ENCODE assay signal across 21 cellular contexts in the genomic region with DNA sequence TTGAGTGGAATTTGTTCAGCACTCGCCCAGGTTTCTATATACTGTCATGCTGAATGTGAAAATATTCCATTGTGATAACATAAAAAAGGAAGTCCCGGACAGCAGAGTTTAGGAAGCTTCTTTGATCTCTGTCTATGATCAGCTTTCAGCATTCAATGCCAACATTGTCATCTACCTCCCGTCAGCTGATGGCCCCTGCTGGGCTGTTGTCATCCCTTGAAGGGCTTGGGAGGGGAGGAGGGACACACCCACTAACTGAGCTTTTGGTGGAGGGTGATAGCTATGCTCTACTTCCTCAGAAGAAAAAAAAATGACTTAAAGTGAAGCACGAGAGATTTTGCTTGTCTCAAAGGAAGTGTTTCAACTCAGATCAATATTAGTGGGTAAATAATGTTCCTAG. TPM values are rescaled to one million over a fixed set of nuclear protein-coding genes. Genes with fewer than 3 reads are reported as not detected.
DNase-seq lines count a peak whose midpoint lies in the region; ATAC-seq, FAIRE-seq and TF ChIP-seq lines count a peak whose summit lies in the region.
"Had no signal": no experiment of that assay in that cellular context is flagged by ENCODE, and none has a peak within 500 bp of the region (broad histone marks: within the 10 kb centered on the region; RNA-seq: fewer than 3 reads in every experiment).

No MANE protein-coding gene starts in this region.

- H4K20me1 ChIP-seq in GM23338 (replicated peaks; ENCODE audit: insufficient read depth) = no peaks in the 10 kb centered on the region

- POLR2A ChIA-PET in CD4-positive, alpha-beta T cell (lab: Charles Lee) = interaction anchor here (0.7 to 1.8 kb wide), 6 partner anchors 9 to 122 kb away, joined by 3 to 9 read pairs (median 4); partner anchors contain the start of gene KRT1
- POLR2A ChIA-PET in T-cell (lab: Charles Lee) = no interaction called here

- 49 to 74% methylated on average over 2 to 4 of the region's 4 CpGs for WGBS in endodermal cell (ENCODE audit: insufficient coverage in 1 of 2, insufficient read length in 1 of 2), 2 experiments
- WGBS in stomach, 5 donors = 34 to 56% (median 50%) methylated on average over 4 of the region's 4 CpGs

- CTCF ChIA-PET in CD4-positive, alpha-beta T cell (lab: Charles Lee) = no interaction called here
- CTCF ChIA-PET in T-cell (lab: Charles Lee) = interaction anchor here in 1 of 2 donors (0.7 kb wide), 1 partner anchor 97 kb away, joined by 3 read pairs; no protein-coding TSS in a partner anchor

- no peaks in the 10 kb centered on the region for H3K9me2 ChIP-seq in GM23338 (ENCODE audit: insufficient read depth)

- H3K9me3 ChIP-seq in CD4-positive, alpha-beta T cell (ENCODE audit: control insufficient read depth, low read length) = no peaks in the 10 kb centered on the region
- no peaks in the 10 kb centered on the region for H3K9me3 ChIP-seq in endodermal cell (ENCODE audit: control insufficient read depth, low read length)
- H3K9me3 ChIP-seq in stomach = no peaks in the 10 kb centered on the region
- H3K9me3 ChIP-seq: Caco-2 had no signal

- no peak overlapping the region for H3K4me2 ChIP-seq in GM23338

- no peak overlapping the region for H3K27ac ChIP-seq in CD4-positive, alpha-beta T cell (ENCODE audit: low read depth, low read length)
- no peak overlapping the region for H3K27ac ChIP-seq in GM23338 (ENCODE audit: low read depth)
- H3K27ac ChIP-seq in endodermal cell (ENCODE audit: low read depth, low read length) = no peak overlapping the region
- no peak overlapping the region for H3K27ac ChIP-seq in stomach

- peak in 3 of 10 experiments; percentile 12 to 42 (median 12) for DNase-seq in CD4-positive, alpha-beta T cell
- DNase-seq in GM23338 (ENCODE audit: low spot score) (peak; percentile 27), T-cell (peak in 6 of 34 experiments; percentile 10 to 42 (median 21)), foreskin melanocyte (peak; percentile 2), endodermal cell (no peak), COLO668 (lab: John Stamatoyannopoulos, UW; ENCODE audit: unreplicated experiment) (no peak), stomach (no peak), RCC 7860 (ENCODE audit: low spot score) (no peak)
- DNase-seq: C1 segment of cervical spinal cord; Caco-2; HCEC 1CT; KBM-7; NCI-H1105 treated with DMSO at 0.1 percent for 48 hours; NCI-H1694; NCI-H2081 treated with DMSO at 0.1 percent for 48 hours; NCI-H446; NCI-H526 treated with DMSO at 0.1 percent for 48 hours; NK-92 treated with Interleukin-12 subunit alpha and Interleukin-12 subunit beta, amount 100 ng/mL, for 24 hours; SHP77 treated with DMSO at 0.1 percent for 48 hours had no signal

- H3K27me3 ChIP-seq in CD4-positive, alpha-beta T cell (ENCODE audit: control insufficient read depth, insufficient read depth, low read length) = no peaks in the 10 kb centered on the region
- H3K27me3 ChIP-seq in GM23338 (ENCODE audit: insufficient read depth) = peaks cover 9% of the 10 kb centered on the region
- H3K27me3 ChIP-seq in endodermal cell (ENCODE audit: control insufficient read depth, insufficient read depth, low read length, poor library complexity, severe bottlenecking) = peaks cover 20% of the 10 kb centered on the region
- H3K27me3 ChIP-seq in stomach = peaks cover 0 to 48% (median 10%) of the 10 kb centered on the region in 3 donors

- no peak overlapping the region for H2AFZ ChIP-seq in GM23338

- H3K4me1 ChIP-seq in GM23338 (ENCODE audit: insufficient read depth) (no peaks in the 10 kb centered on the region), endodermal cell (ENCODE audit: control insufficient read depth, insufficient read depth, low read length) (no peaks in the 10 kb centered on the region), stomach (no peaks in the 10 kb centered on the region)
- H3K4me1 ChIP-seq: Caco-2 had no signal

- H3F3A ChIP-seq in GM23338 (replicated peaks; ENCODE audit: low read depth) = no peaks in the 10 kb centered on the region

- H3K4me1 Mint-ChIP-seq in CD4-positive, alpha-beta T cell (ENCODE audit: low read depth) = peaks cover 45% of the 10 kb centered on the region
- peaks cover 6% of the 10 kb centered on the region; the same call in 2 of the 3 replicates for H3K4me1 Mint-ChIP-seq in GM23338
- H3K4me1 Mint-ChIP-seq in T-cell = peaks cover 19 to 24% (median 22%) of the 10 kb centered on the region in 3 donors
- peaks cover 4% of the 10 kb centered on the region for H3K4me1 Mint-ChIP-seq in endodermal cell

- FAIRE-seq in RCC 7860 (lab: Jason Lieb, UNC) = no peak
- FAIRE-seq: G401.6 had no signal

- H3K4me3 ChIP-seq in GM23338 (no peak overlapping the region), endodermal cell (ENCODE audit: low read length) (no peak overlapping the region), stomach (no peak overlapping the region)

- H3K36me3 Mint-ChIP-seq in CD4-positive, alpha-beta T cell (ENCODE audit: low read depth) = no peaks in the 10 kb centered on the region
- H3K36me3 Mint-ChIP-seq in GM23338 (ENCODE audit: low read depth) (no peaks in the 10 kb centered on the region), T-cell (no peaks in the 10 kb centered on the region), endodermal cell (ENCODE audit: low read depth) (no peaks in the 10 kb centered on the region)

- TF ChIP-seq EP300 in stomach (IDR thresholded peaks at IDR 0.05) = no peak

- H3K27ac Mint-ChIP-seq in CD4-positive, alpha-beta T cell = peak overlapping the region; percentile 78
- H3K27ac Mint-ChIP-seq in GM23338 (no peak overlapping the region), T-cell (peak overlapping the region; percentile 54 to 63), endodermal cell (no peak overlapping the region)

- H3K9ac ChIP-seq in endodermal cell (ENCODE audit: extremely low read depth, low read length, poor library complexity, severe bottlenecking) = no peak overlapping the region

- intact Hi-C loops in CD4-positive, alpha-beta T cell (cut with DNase I, micrococcal nuclease) = loop anchor here in 1 of 2 experiments (1.0 to 2.0 kb wide), 2 partner anchors 27 to 63 kb away; no protein-coding TSS in a partner anchor
- intact Hi-C loops in stomach (cut with DNase I; ENCODE audit: low total_unique reads) = no loop called here

- H3K9me3 Mint-ChIP-seq in CD4-positive, alpha-beta T cell = no peaks in the 10 kb centered on the region
- no peaks in the 10 kb centered on the region for H3K9me3 Mint-ChIP-seq in GM23338
- no peaks in the 10 kb centered on the region for H3K9me3 Mint-ChIP-seq in T-cell
- H3K9me3 Mint-ChIP-seq in endodermal cell = no peaks in the 10 kb centered on the region

- peaks cover 10% of the 10 kb centered on the region for H3K27me3 Mint-ChIP-seq in CD4-positive, alpha-beta T cell
- peaks cover 5% of the 10 kb centered on the region for H3K27me3 Mint-ChIP-seq in GM23338 (ENCODE audit: insufficient read depth, low read depth, poor library complexity)
- peaks cover 5 to 10% of the 10 kb centered on the region in 2 donors for H3K27me3 Mint-ChIP-seq in T-cell
- H3K27me3 Mint-ChIP-seq in endodermal cell (ENCODE audit: insufficient read depth) = peaks cover 27% of the 10 kb centered on the region

- H3K36me3 ChIP-seq in GM23338 (ENCODE audit: insufficient read depth) (no peaks in the 10 kb centered on the region), endodermal cell (ENCODE audit: control insufficient read depth, insufficient read depth, low read length) (no peaks in the 10 kb centered on the region), stomach (no peaks in the 10 kb centered on the region)

- TF ChIP-seq POLR2A in stomach (IDR thresholded peaks at IDR 0.05) = no peak

- no peaks in the 10 kb centered on the region for H3K79me2 ChIP-seq in GM23338 (replicated peaks; ENCODE audit: insufficient read depth)

- peak overlapping the region; percentile 12 for H3K4me3 Mint-ChIP-seq in CD4-positive, alpha-beta T cell
- H3K4me3 Mint-ChIP-seq in GM23338 = no peak overlapping the region
- peak overlapping the region in 1 of 3 donors; percentile 24 for H3K4me3 Mint-ChIP-seq in T-cell
- no peak overlapping the region for H3K4me3 Mint-ChIP-seq in endodermal cell

- TF ChIP-seq CTCF in CD4-positive, alpha-beta T cell (IDR thresholded peaks at IDR 0.05) = no peak
- TF ChIP-seq CTCF in GM23338 (conservative IDR thresholded peaks at IDR 0.05; ENCODE audit: low read depth in 2 of 2) (no peak), endodermal cell (conservative IDR thresholded peaks at IDR 0.05) (no peak), stomach (IDR thresholded peaks at IDR 0.05) (no peak)

- peak; percentile 94 for ATAC-seq in CD4-positive, alpha-beta T cell (ENCODE audit: poor library complexity)
- ATAC-seq in GM23338 (peak; percentile 39; the same call in 2 of the 3 replicates), T-cell (replicated peaks in 1 of 4) (peak; percentile 68 to 92 (median 87))

TF ChIP-seq in GM23338, 12 proteins besides CTCF, POLR2A, EP300 and RAD21 (continues in another document):
- no peak for TF ChIP-seq EZH2phosphoT487 (IDR thresholded peaks at IDR 0.05; ENCODE audit: unreplicated experiment)
- no peak for TF ChIP-seq NANOG (IDR thresholded peaks at IDR 0.05; ENCODE audit: borderline replicate concordance)
- no peak for TF ChIP-seq EZH2 (IDR thresholded peaks at IDR 0.05; ENCODE audit: low read depth, unreplicated experiment)
- no peak for TF ChIP-seq JUNB (IDR thresholded peaks at IDR 0.05; ENCODE audit: unreplicated experiment)

RNA-seq across cellular contexts. Expression of gene KRT77, which starts 4.7 kb away (rescaled TPM):
- under 1 TPM; 0.11 to 0.20 TPM for total RNA-seq in CD4-positive, alpha-beta T cell
- total RNA-seq in GM23338 (2014; rRNA removed; shearing (Covaris generic)) = not detected in 2 replicates
- polyA plus RNA-seq in GM23338 (2016; fragmentation: Nextera tagmentation; extraction: Ambion mirVana) (not detected in 2 replicates), stomach (under 1 TPM in 1 of 3 donors, not detected in 2; 0.03 TPM)
- total RNA-seq in T-cell (not detected), endodermal cell (not detected), stomach (not detected)
- polyA plus RNA-seq in endodermal cell (2013, experiment 1 of 2) = not detected
- not detected for polyA plus RNA-seq in endodermal cell (2013, experiment 2 of 2)
- total RNA-seq: Caco-2, RPMI7951 had no signal

RNA-seq across cellular contexts. Expression of gene KRT1, which starts 27.8 kb away (rescaled TPM):
- total RNA-seq in CD4-positive, alpha-beta T cell = 1 to 10 TPM; 3.9 to 4.0 TPM
- not detected in 2 replicates for total RNA-seq in GM23338 (2014; rRNA removed; shearing (Covaris generic))
- polyA plus RNA-seq in GM23338 (2016; fragmentation: Nextera tagmentation; extraction: Ambion mirVana) = not detected in 2 replicates
- total RNA-seq in T-cell = 10 to 100 TPM in 2 of 5 donors, 1 to 10 TPM in 2, under 1 TPM in 1; 0.19 to 57.7 (median 10.0) TPM
- not detected for total RNA-seq in endodermal cell
- not detected for polyA plus RNA-seq in endodermal cell (2013, experiment 1 of 2)
- not detected for polyA plus RNA-seq in endodermal cell (2013, experiment 2 of 2)
- 10 to 100 TPM in 1 of 5 donors, 1 to 10 TPM in 1, under 1 TPM in 1, not detected in 2; 0.37 to 27.8 (median 7.6) TPM for total RNA-seq in stomach
- polyA plus RNA-seq in stomach = not detected
- total RNA-seq: RPMI7951 had no signal

RNA-seq across cellular contexts. Expression of gene KRT2, which starts 56.0 kb away (rescaled TPM):
- total RNA-seq in CD4-positive, alpha-beta T cell = 1 to 10 TPM; 1.7 to 2.1 TPM
- total RNA-seq in GM23338 (2014; rRNA removed; shearing (Covaris generic)) = not detected in 2 replicates
- not detected in 2 replicates for polyA plus RNA-seq in GM23338 (2016; fragmentation: Nextera tagmentation; extraction: Ambion mirVana)
- total RNA-seq in T-cell = 1 to 10 TPM in 2 of 5 donors, under 1 TPM in 3; 0.13 to 2.6 (median 0.82) TPM
- total RNA-seq in endodermal cell = not detected
- polyA plus RNA-seq in endodermal cell (2013, experiment 1 of 2) = not detected
- not detected for polyA plus RNA-seq in endodermal cell (2013, experiment 2 of 2)
- total RNA-seq in stomach = not detected
- not detected for polyA plus RNA-seq in stomach
- total RNA-seq: Caco-2, RPMI7951 had no signal

Comparison
In these comparisons a context has a peak if more than half of its experiments do, and no peak if none do; other contexts are left out.
1. ATAC-seq: peak in every context shown above with its lines; median percentile 94 in CD4-positive, alpha-beta T cell; 87 in T-cell; 39 in GM23338.
2. DNase-seq: peak in GM23338 (single experiment) and foreskin melanocyte (single experiment); none in endodermal cell (single experiment), COLO668 (single experiment), stomach (single experiment) and RCC 7860 (single experiment).
3. H3K27ac Mint-ChIP-seq: peak in CD4-positive, alpha-beta T cell (single experiment) and T-cell (2 of 2); none in GM23338 (single experiment) and endodermal cell (single experiment).